ENCODE assay signal across 8 cellular contexts in the genomic region with DNA sequence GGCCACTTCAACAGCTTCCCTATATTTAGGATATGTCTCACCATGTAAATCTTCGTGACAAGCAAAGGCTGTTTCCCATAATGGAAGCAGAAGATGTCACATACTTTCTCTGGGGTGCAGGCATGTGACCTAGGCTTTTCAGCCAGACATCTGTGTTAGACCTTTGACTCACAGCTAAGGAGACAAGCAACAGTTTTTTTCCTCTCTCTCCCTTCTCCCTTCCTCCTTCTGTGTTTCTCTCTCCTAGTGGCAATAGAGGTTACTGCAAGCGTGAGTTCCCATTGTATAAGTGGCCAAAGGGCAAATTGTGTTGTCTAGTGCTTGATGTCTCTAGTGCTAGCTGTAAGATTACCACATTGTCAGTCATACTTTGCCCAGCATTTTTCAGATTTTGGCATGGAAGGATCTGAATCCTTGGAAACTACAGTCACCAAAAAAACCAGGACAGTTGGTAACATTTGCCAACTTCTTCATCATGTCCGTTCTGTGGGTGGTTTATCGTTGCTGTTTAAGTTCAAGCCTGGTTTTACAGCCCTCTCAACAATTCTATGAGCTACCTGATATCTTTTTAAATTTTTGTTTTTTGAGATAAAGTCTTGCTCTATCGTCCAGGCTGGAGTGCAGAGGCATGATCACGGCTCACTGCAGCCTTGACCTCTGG. TPM values are rescaled to one million over a fixed set of nuclear protein-coding genes. Genes with fewer than 3 reads are reported as not detected.
DNase-seq lines count a peak whose midpoint lies in the region; ATAC-seq and TF ChIP-seq lines count a peak whose summit lies in the region.

No MANE protein-coding gene starts in this region.

- TF ChIP-seq CTCF in CD8-positive, alpha-beta T cell (IDR thresholded peaks at IDR 0.05): peak; percentile 68
- TF ChIP-seq CTCF in body of pancreas (IDR thresholded peaks at IDR 0.05): peak; percentile 42 to 83 (median 54)
- peak; percentile 72 for TF ChIP-seq CTCF in kidney epithelial cell (IDR thresholded peaks at IDR 0.05; ENCODE audit: insufficient read depth, low read length, poor library complexity, severe bottlenecking)
- peak; percentile 37 for TF ChIP-seq CTCF in thoracic aorta (IDR thresholded peaks at IDR 0.05)

- CTCF ChIA-PET in CD8-positive, alpha-beta T cell (lab: Charles Lee): interaction anchor here (0.6 to 1.5 kb wide), 6 partner anchors 8 to 266 kb away, joined by 3 to 6 read pairs (median 3); no protein-coding TSS in a partner anchor

- H3K4me1 Mint-ChIP-seq in CD8-positive, alpha-beta T cell (ENCODE audit: low read depth): no peaks in the 10 kb centered on the region

- H3K9me3 ChIP-seq in CD8-positive, alpha-beta T cell (ENCODE audit: low read length): no peaks in the 10 kb centered on the region
- no peaks in the 10 kb centered on the region for H3K9me3 ChIP-seq in body of pancreas
- H3K9me3 ChIP-seq in thoracic aorta: no peaks in the 10 kb centered on the region

- ATAC-seq in CD8-positive, alpha-beta T cell: peak; percentile 77
- ATAC-seq in GM18502 (IDR thresholded peaks at IDR 0.05; ENCODE audit: poor library complexity, unreplicated experiment) (peak; percentile 74), HG03520 (IDR thresholded peaks at IDR 0.05; ENCODE audit: unreplicated experiment) (peak; percentile 77), body of pancreas (peak; percentile 91), thoracic aorta (ENCODE audit: insufficient number of reproducible peaks, low FRiP score, low read depth) (no peak)

- peaks cover 4% of the 10 kb centered on the region for H3K27me3 Mint-ChIP-seq in CD8-positive, alpha-beta T cell (ENCODE audit: low read depth)

- H3K36me3 ChIP-seq in CD8-positive, alpha-beta T cell (ENCODE audit: insufficient read depth, low read length): no peaks in the 10 kb centered on the region
- H3K36me3 ChIP-seq in body of pancreas (replicated peaks in 1 of 2; ENCODE audit: insufficient read depth in 1 of 2, low read depth in 2 of 2): no peaks in the 10 kb centered on the region
- no peaks in the 10 kb centered on the region for H3K36me3 ChIP-seq in kidney epithelial cell (ENCODE audit: control insufficient read depth, insufficient read depth, low read length)
- no peaks in the 10 kb centered on the region for H3K36me3 ChIP-seq in thoracic aorta

- WGBS in body of pancreas, 2 donors: 67 to 68% methylated on average over 6 of the region's 6 CpGs

- no peaks in the 10 kb centered on the region for H3K9me3 Mint-ChIP-seq in CD8-positive, alpha-beta T cell

- H3K4me1 ChIP-seq in CD8-positive, alpha-beta T cell (ENCODE audit: insufficient read depth, low read length): no peaks in the 10 kb centered on the region
- peaks cover 11% of the 10 kb centered on the region for H3K4me1 ChIP-seq in body of pancreas
- no peaks in the 10 kb centered on the region for H3K4me1 ChIP-seq in thoracic aorta (ENCODE audit: control insufficient read depth in 1 of 2, low read depth in 2 of 2)

- POLR2A ChIA-PET in CD8-positive, alpha-beta T cell (lab: Charles Lee): no interaction called here

- H3K27me3 ChIP-seq in CD8-positive, alpha-beta T cell (ENCODE audit: insufficient read depth, low read length): no peaks in the 10 kb centered on the region
- H3K27me3 ChIP-seq in body of pancreas (no peaks in the 10 kb centered on the region), kidney epithelial cell (ENCODE audit: control insufficient read depth, insufficient read depth, low read length) (no peaks in the 10 kb centered on the region), thoracic aorta (replicated peaks; ENCODE audit: insufficient read depth) (no peaks in the 10 kb centered on the region)

- peak in 1 of 7 experiments; percentile 12 for DNase-seq in CD8-positive, alpha-beta T cell
- DNase-seq in NOMO-1 treated with DMSO at 0.1 percent for 48 hours (lab: John Stamatoyannopoulos, UW; ENCODE audit: unreplicated experiment): peak; percentile 93
- DNase-seq in body of pancreas: peak in 3 of 4 donors; percentile 21 to 30 (median 30)
- DNase-seq in kidney epithelial cell (ENCODE audit: low read depth): peak; percentile 9
- DNase-seq in thoracic aorta (ENCODE audit: low spot score): no peak
- no peak for DNase-seq in DMS79 treated with DMSO at 0.1 percent for 48 hours (lab: John Stamatoyannopoulos, UW)

- no peaks in the 10 kb centered on the region for H3K36me3 Mint-ChIP-seq in CD8-positive, alpha-beta T cell

- H3K27ac Mint-ChIP-seq in CD8-positive, alpha-beta T cell: no peak overlapping the region

- intact Hi-C loops in CD8-positive, alpha-beta T cell (cut with DNase I, micrococcal nuclease): no loop called here
- intact Hi-C loops in body of pancreas (cut with DNase I): no loop called here

- no peak overlapping the region for H3K4me3 ChIP-seq in CD8-positive, alpha-beta T cell (ENCODE audit: low read depth, low read length)
- no peak overlapping the region for H3K4me3 ChIP-seq in body of pancreas
- no peak overlapping the region for H3K4me3 ChIP-seq in kidney epithelial cell (ENCODE audit: low read depth, low read length)
- no peak overlapping the region for H3K4me3 ChIP-seq in thoracic aorta

- H3K4me3 Mint-ChIP-seq in CD8-positive, alpha-beta T cell: no peak overlapping the region

- no peak overlapping the region for H3K27ac ChIP-seq in CD8-positive, alpha-beta T cell (ENCODE audit: low read depth, low read length)
- H3K27ac ChIP-seq in body of pancreas (no peak overlapping the region), thoracic aorta (no peak overlapping the region)

- TF ChIP-seq POLR2A in body of pancreas (IDR thresholded peaks at IDR 0.05): no peak

RNA-seq across cellular contexts. Expression of gene RABGAP1L, which starts 44.4 kb away (rescaled TPM):
- total RNA-seq in CD8-positive, alpha-beta T cell: 10 to 100 TPM; 60.7 to 65.1 TPM
- total RNA-seq in body of pancreas (100 to 1,000 TPM in 1 of 2 donors, 10 to 100 TPM in 1; 51.4 to 124 TPM), kidney epithelial cell (22.1 and 26.3 TPM in 2 replicates), thoracic aorta (10 to 100 TPM; 37.9 to 59.8 TPM)

Comparison
In these comparisons a context has a peak if more than half of its experiments do, and no peak if none do; other contexts are left out.
1. DNase-seq: peak in NOMO-1 treated with DMSO at 0.1 percent for 48 hours (single experiment), body of pancreas (3 of 4) and kidney epithelial cell (single experiment); none in thoracic aorta (single experiment) and DMS79 treated with DMSO at 0.1 percent for 48 hours (single experiment).
2. Peak in every context shown above with its lines, with median percentiles within 50 percentile points of each other: CTCF ChIP-seq.